In genomic region chr16:12199524-12199923, GRCh38 we compare ENCODE assay signal across 1 cellular context.
TF ChIP-seq lines count a peak whose summit lies in the region.

No MANE protein-coding gene starts in this region.

TF ChIP-seq in HepG2, 621 proteins besides CTCF, POLR2A, EP300 and RAD21 (continued from another document and continues in another):
- TF ChIP-seq MNT (IDR thresholded peaks at IDR 0.05) = no peak
- TF ChIP-seq ATF7 (IDR thresholded peaks at IDR 0.05) = no peak
- no peak for TF ChIP-seq ATF7 (CRISPR knock-in tag; IDR thresholded peaks at IDR 0.05)
- TF ChIP-seq ZNF674 (CRISPR knock-in tag; IDR thresholded peaks at IDR 0.05; ENCODE audit: low read depth) = no peak
- no peak for TF ChIP-seq ZKSCAN1 (IDR thresholded peaks at IDR 0.05; ENCODE audit: low read length)
- no peak for TF ChIP-seq ZNF33A (CRISPR knock-in tag; IDR thresholded peaks at IDR 0.05; ENCODE audit: borderline replicate concordance)
- TF ChIP-seq RARG (CRISPR knock-in tag; IDR thresholded peaks at IDR 0.05; ENCODE audit: low read depth) = no peak
- no peak for TF ChIP-seq YY1 (IDR thresholded peaks at IDR 0.05; ENCODE audit: insufficient read depth, insufficient replicate concordance, low read depth, low read length)
- no peak for TF ChIP-seq ZFX (CRISPR knock-in tag; IDR thresholded peaks at IDR 0.05; ENCODE audit: low read depth)
- no peak for TF ChIP-seq ZNF879 (CRISPR knock-in tag; IDR thresholded peaks at IDR 0.05)
- no peak for TF ChIP-seq ZNF230 (CRISPR knock-in tag; IDR thresholded peaks at IDR 0.05)
- TF ChIP-seq KDM2A (CRISPR knock-in tag; IDR thresholded peaks at IDR 0.05; ENCODE audit: borderline replicate concordance, low read depth) = no peak
- TF ChIP-seq SAFB2 (CRISPR knock-in tag; IDR thresholded peaks at IDR 0.05; ENCODE audit: borderline replicate concordance, low read depth) = no peak
- TF ChIP-seq GABPA (IDR thresholded peaks at IDR 0.05; ENCODE audit: low read depth, low read length) = no peak
- TF ChIP-seq GABPA (CRISPR knock-in tag; IDR thresholded peaks at IDR 0.05; ENCODE audit: low read depth) = no peak
- TF ChIP-seq FOXA3 (CRISPR knock-in tag; IDR thresholded peaks at IDR 0.05) = peak; percentile 44; the same call in 1 of the 2 replicates
- peak; percentile 69; the same call in 1 of the 2 replicates for TF ChIP-seq ZNF281 (CRISPR knock-in tag; IDR thresholded peaks at IDR 0.05; ENCODE audit: borderline replicate concordance)
- TF ChIP-seq ZMAT5 (CRISPR knock-in tag; IDR thresholded peaks at IDR 0.05; ENCODE audit: borderline replicate concordance, low read depth) = no peak
- TF ChIP-seq ZNF484 (CRISPR knock-in tag; IDR thresholded peaks at IDR 0.05; ENCODE audit: borderline replicate concordance, low read depth) = no peak
- TF ChIP-seq MAF1 (CRISPR knock-in tag; IDR thresholded peaks at IDR 0.05; ENCODE audit: borderline replicate concordance) = no peak
- no peak for TF ChIP-seq ZNF556 (CRISPR knock-in tag; IDR thresholded peaks at IDR 0.05; ENCODE audit: borderline replicate concordance)
- no peak for TF ChIP-seq ZBTB2 (CRISPR knock-in tag; IDR thresholded peaks at IDR 0.05; ENCODE audit: low read depth)
- TF ChIP-seq SMC3 (IDR thresholded peaks at IDR 0.05; ENCODE audit: low read length) = peak; percentile 22; the same call in 1 of the 2 replicates
- TF ChIP-seq ZFP41 (CRISPR knock-in tag; IDR thresholded peaks at IDR 0.05; ENCODE audit: borderline replicate concordance) = no peak
- TF ChIP-seq ZMYM4 (CRISPR knock-in tag; IDR thresholded peaks at IDR 0.05) = peak; percentile 67
- no peak for TF ChIP-seq TFDP2 (CRISPR knock-in tag; IDR thresholded peaks at IDR 0.05)
- no peak for TF ChIP-seq TERF1 (CRISPR knock-in tag; IDR thresholded peaks at IDR 0.05)
- no peak for TF ChIP-seq ZSCAN22 (CRISPR knock-in tag; IDR thresholded peaks at IDR 0.05)
- no peak for TF ChIP-seq ZNF7 (CRISPR knock-in tag; IDR thresholded peaks at IDR 0.05)
- TF ChIP-seq REXO4 (CRISPR knock-in tag; IDR thresholded peaks at IDR 0.05; ENCODE audit: borderline replicate concordance) = no peak
- no peak for TF ChIP-seq KDM6A (CRISPR knock-in tag; IDR thresholded peaks at IDR 0.05; ENCODE audit: low read depth)
- TF ChIP-seq ZFAT (CRISPR knock-in tag; conservative IDR thresholded peaks at IDR 0.05) = no peak; the same call in 1 of the 2 replicates
- no peak for TF ChIP-seq HOXD1 (CRISPR knock-in tag; IDR thresholded peaks at IDR 0.05)
- no peak for TF ChIP-seq ZBTB21 (CRISPR knock-in tag; IDR thresholded peaks at IDR 0.05)
- TF ChIP-seq RFX1 (IDR thresholded peaks at IDR 0.05) = no peak
- TF ChIP-seq ZNF234 (CRISPR knock-in tag; conservative IDR thresholded peaks at IDR 0.05) = no peak
- no peak for TF ChIP-seq NFE2L2 (IDR thresholded peaks at IDR 0.05; ENCODE audit: low read length)
- peak; percentile 64; the same call in 1 of the 2 replicates for TF ChIP-seq FOXK1 (CRISPR knock-in tag; IDR thresholded peaks at IDR 0.05; ENCODE audit: borderline replicate concordance, low read depth)
- 0 out of 2 replicates have a peak, but pooled peaks have one; percentile 50 for TF ChIP-seq GZF1 (CRISPR knock-in tag; IDR thresholded peaks at IDR 0.05)
- peak; percentile 85 for TF ChIP-seq ARID5B (CRISPR knock-in tag; IDR thresholded peaks at IDR 0.05)
- TF ChIP-seq PBX2 (CRISPR knock-in tag; IDR thresholded peaks at IDR 0.05) = no peak
- peak; percentile 43; the same call in 1 of the 2 replicates for TF ChIP-seq ZNF772 (CRISPR knock-in tag; IDR thresholded peaks at IDR 0.05)
- no peak for TF ChIP-seq IKZF1 (IDR thresholded peaks at IDR 0.05)
- TF ChIP-seq IKZF5 (CRISPR knock-in tag; IDR thresholded peaks at IDR 0.05) = peak; percentile 70; the same call in 1 of the 2 replicates
- TF ChIP-seq ZNF343 (CRISPR knock-in tag; IDR thresholded peaks at IDR 0.05) = no peak
- TF ChIP-seq ZNF17 (CRISPR knock-in tag; IDR thresholded peaks at IDR 0.05) = no peak
- no peak for TF ChIP-seq ZNF598 (CRISPR knock-in tag; IDR thresholded peaks at IDR 0.05; ENCODE audit: borderline replicate concordance)
- no peak for TF ChIP-seq CBX1 (IDR thresholded peaks at IDR 0.05; ENCODE audit: low read depth)
- TF ChIP-seq ZNF460 (CRISPR knock-in tag; IDR thresholded peaks at IDR 0.05; ENCODE audit: borderline replicate concordance) = no peak
- TF ChIP-seq GATAD2A (CRISPR knock-in tag; IDR thresholded peaks at IDR 0.05) = peak; percentile 87
- no peak for TF ChIP-seq EEA1 (CRISPR knock-in tag; IDR thresholded peaks at IDR 0.05; ENCODE audit: borderline replicate concordance)
- TF ChIP-seq MLXIP (CRISPR knock-in tag; IDR thresholded peaks at IDR 0.05; ENCODE audit: borderline replicate concordance) = no peak
